8 cellular contexts compared by ENCODE assay signal in genomic region chr6:12010635-12011275, GRCh38. TPM values are rescaled to one million over a fixed set of nuclear protein-coding genes. Genes with fewer than 3 reads are reported as not detected.
A peak's percentile ranks its signal among the peaks of the same experiment; 100 is the strongest.
DNase-seq lines count a peak whose midpoint lies in the region; ATAC-seq, FAIRE-seq and TF ChIP-seq lines count a peak whose summit lies in the region.

No MANE protein-coding gene starts in this region.

- peaks cover 57% of the 10 kb centered on the region for H3K4me1 Mint-ChIP-seq in chondrocyte (ENCODE audit: low read depth)

- H3K4me3 ChIP-seq in Peyer's patch (peak overlapping the region; percentile 75 to 90 (median 84)), lower leg skin (ENCODE audit: low read depth, poor library complexity, severe bottlenecking) (peak overlapping the region; percentile 53), subcutaneous abdominal adipose tissue (ENCODE audit: low read depth in 1 of 5, low read length in 5 of 5) (peak overlapping the region; percentile 48 to 80 (median 79))

- H3K27me3 ChIP-seq in Peyer's patch (no peaks in the 10 kb centered on the region), subcutaneous abdominal adipose tissue (ENCODE audit: control insufficient read depth in 5 of 5, insufficient read depth in 4 of 5, low read length in 5 of 5) (no peaks in the 10 kb centered on the region)

- peak overlapping the region; percentile 80 for H3K4me3 Mint-ChIP-seq in chondrocyte (ENCODE audit: unreplicated experiment)

- peak overlapping the region; percentile 87 to 99 (median 96) for H3K27ac ChIP-seq in Peyer's patch
- peak overlapping the region; percentile 99 for H3K27ac ChIP-seq in subcutaneous abdominal adipose tissue (ENCODE audit: low read depth, low read length)

- H3K36me3 ChIP-seq in Peyer's patch (no peaks in the 10 kb centered on the region), subcutaneous abdominal adipose tissue (ENCODE audit: control insufficient read depth in 5 of 5, insufficient read depth in 5 of 5, low read length in 5 of 5) (no peaks in the 10 kb centered on the region)

- intact Hi-C loops in lower leg skin (cut with DNase I; ENCODE audit: low total_unique reads): no loop called here

- TF ChIP-seq POLR2A in Peyer's patch (IDR thresholded peaks at IDR 0.05) (peak in 1 of 2 donors; percentile 38), lower leg skin (IDR thresholded peaks at IDR 0.05) (no peak)

- DNase-seq in NCI-H1092 treated with DMSO at 0.1 percent for 48 hours (lab: John Stamatoyannopoulos, UW): peak; percentile 74
- DNase-seq in NCI-H1092 (lab: John Stamatoyannopoulos, UW): no peak
- peak; percentile 56 for DNase-seq in HTR-8/SVneo (ENCODE audit: insufficient read length, low spot score)
- peak; percentile 59 to 83 (median 81) for DNase-seq in Peyer's patch
- no peak for DNase-seq in chondrocyte (ENCODE audit: low spot score)
- DNase-seq in lower leg skin (ENCODE audit: low spot score in 2 of 2): peak; percentile 71 to 94

- TF ChIP-seq CTCF in Peyer's patch (IDR thresholded peaks at IDR 0.05) (no peak), chondrocyte (IDR thresholded peaks at IDR 0.05) (no peak), lower leg skin (IDR thresholded peaks at IDR 0.05) (no peak)

- no peak for FAIRE-seq in HTR-8/SVneo (lab: Jason Lieb, UNC)

- H3K9me3 ChIP-seq in Peyer's patch (no peaks in the 10 kb centered on the region), subcutaneous abdominal adipose tissue (ENCODE audit: control insufficient read depth in 5 of 5, low read length in 5 of 5) (peaks cover 0 to 3% (median 0%) of the 10 kb centered on the region in 5 donors)

- H3K4me1 ChIP-seq in Peyer's patch (peaks cover 0 to 19% (median 2%) of the 10 kb centered on the region in 4 donors), subcutaneous abdominal adipose tissue (ENCODE audit: control insufficient read depth in 5 of 5, insufficient read depth in 5 of 5, low read length in 5 of 5) (peaks cover 11 to 37% (median 28%) of the 10 kb centered on the region in 5 donors)

- WGBS in lower leg skin, 2 donors: 0 to 1% methylated on average over 22 of the region's 22 CpGs

- peaks cover 5% of the 10 kb centered on the region for H3K9me3 Mint-ChIP-seq in chondrocyte (ENCODE audit: low read depth)

- H3K27me3 Mint-ChIP-seq in chondrocyte (ENCODE audit: low read depth): no peaks in the 10 kb centered on the region

- H3K27ac Mint-ChIP-seq in chondrocyte (ENCODE audit: unreplicated experiment): peak overlapping the region; percentile 98

- H3K36me3 Mint-ChIP-seq in chondrocyte (ENCODE audit: low read depth): peaks cover 3% of the 10 kb centered on the region

- peak overlapping the region; percentile 69 to 95 (median 90) for H3K9ac ChIP-seq in subcutaneous abdominal adipose tissue (ENCODE audit: low read length in 5 of 5)

- ATAC-seq in GM21526 (IDR thresholded peaks at IDR 0.05; ENCODE audit: low FRiP score, unreplicated experiment): peak; percentile 20

RNA-seq across cellular contexts. Expression of gene HIVEP1, which starts 1.4 kb away (rescaled TPM):
- 10 to 100 TPM; 26.8 to 69.3 (median 38.8) TPM for total RNA-seq in Peyer's patch
- 34.2 to 49.7 TPM (median 44.6 TPM) in 3 replicates for total RNA-seq in chondrocyte
- total RNA-seq in lower leg skin: 10 to 100 TPM; 23.2 to 41.5 (median 32.6) TPM

Comparison
In these comparisons a context has a peak if more than half of its experiments do, and no peak if none do; other contexts are left out.
1. DNase-seq: peak in NCI-H1092 treated with DMSO at 0.1 percent for 48 hours (single experiment), HTR-8/SVneo (single experiment), Peyer's patch (3 of 3) and lower leg skin (2 of 2); none in NCI-H1092 (single experiment) and chondrocyte (single experiment).
2. Peak in every context shown above with its lines, with median percentiles within 50 percentile points of each other: H3K4me3 ChIP-seq.